Comparison of ENCODE assay signal across 24 cellular contexts in genomic region chr15:76289582-76289981, GRCh38. TPM values are rescaled to one million over a fixed set of nuclear protein-coding genes. Genes with fewer than 3 reads are reported as not detected.
"Had no signal": no experiment of that assay in that cellular context is flagged by ENCODE, and none has a peak within 500 bp of the region (broad histone marks: within the 10 kb centered on the region; RNA-seq: fewer than 3 reads in every experiment).

No MANE protein-coding gene starts in this region.

- H3K27ac Mint-ChIP-seq: activated T-helper 2 cell treated with anti-CD3 and anti-CD28 coated beads, Interferon-gamma antibody, Interleukin-2, Interleukin-4, amounts not matched to agents 10 μg/mL and 5 μg/mL and 100 μg/mL, durations not matched to agents 14 hours and 24 hours and 36 hours; brain; nephron; stimulated activated naive CD8-positive, alpha-beta T cell treated with anti-CD3 and anti-CD28 coated beads, Interleukin-15, Interleukin-2, amounts not matched to agents 100 ng/mL and 50 ng/mL, for 24 hours; WTC11 had no signal

- H3K27me3 Mint-ChIP-seq: brain; stimulated activated naive CD8-positive, alpha-beta T cell treated with anti-CD3 and anti-CD28 coated beads, Interleukin-15, Interleukin-2, amounts not matched to agents 100 ng/mL and 50 ng/mL, for 24 hours had no signal

- H3K36me3 ChIP-seq: ovary, prostate gland had no signal

- DNase-seq: activated naive CD4-positive, alpha-beta T cell treated with Interleukin-2 at 50 U/mL for 16 hours; activated T-cell treated with anti-CD3 and anti-CD28 coated beads, Interleukin-2, amount 50 U/mL, for 1 hour; anterior cingulate cortex; dermis blood vessel endothelial cell; effector memory CD4-positive, alpha-beta T cell; gastrocnemius medialis; hippocampal formation; left ventricle myocardium superior; mammary epithelial cell; midbrain; ovary; stimulated activated CD4-positive, alpha-beta T cell treated with anti-CD3 and anti-CD28 coated beads, Interleukin-4, amount 100 ng/mL, for 4 hours; substantia nigra; thyroid gland had no signal

- H3K4me1 Mint-ChIP-seq: WTC11 had no signal

- H3K4me3 Mint-ChIP-seq: brain; nephron; stimulated activated naive CD8-positive, alpha-beta T cell treated with anti-CD3 and anti-CD28 coated beads, Interleukin-15, Interleukin-2, amounts not matched to agents 100 ng/mL and 50 ng/mL, for 24 hours; WTC11 had no signal

- H3K27ac ChIP-seq: gastrocnemius medialis, neutrophil, ovary, prostate gland, thyroid gland had no signal

- H3K9me3 ChIP-seq: gastrocnemius medialis, neutrophil, ovary, prostate gland, thyroid gland had no signal

- ATAC-seq: esophagus mucosa, gastrocnemius medialis, left ventricle myocardium superior, WTC11 had no signal

- H3K27me3 ChIP-seq: gastrocnemius medialis, neutrophil, ovary, thyroid gland had no signal

- H3K9me3 Mint-ChIP-seq: activated T-helper 2 cell treated with anti-CD3 and anti-CD28 coated beads, Interferon-gamma antibody, Interleukin-2, Interleukin-4, amounts not matched to agents 10 μg/mL and 5 μg/mL and 100 μg/mL, durations not matched to agents 14 hours and 24 hours and 36 hours; nephron; stimulated activated naive CD8-positive, alpha-beta T cell treated with anti-CD3 and anti-CD28 coated beads, Interleukin-15, Interleukin-2, amounts not matched to agents 100 ng/mL and 50 ng/mL, for 24 hours had no signal

- H3K4me1 ChIP-seq: prostate gland, thyroid gland had no signal

- H3K4me3 ChIP-seq: gastrocnemius medialis, ovary, prostate gland, thyroid gland had no signal

RNA-seq across cellular contexts. Expression of gene ISL2, which starts 47.0 kb away (rescaled TPM):
- total RNA-seq: cardiac septum, chondrocyte, esophagus mucosa, gastrocnemius medialis, left ventricle myocardium superior, mammary epithelial cell, ovary, thyroid gland had no signal
